ENCODE assay signal across 33 cellular contexts in the genomic region with DNA sequence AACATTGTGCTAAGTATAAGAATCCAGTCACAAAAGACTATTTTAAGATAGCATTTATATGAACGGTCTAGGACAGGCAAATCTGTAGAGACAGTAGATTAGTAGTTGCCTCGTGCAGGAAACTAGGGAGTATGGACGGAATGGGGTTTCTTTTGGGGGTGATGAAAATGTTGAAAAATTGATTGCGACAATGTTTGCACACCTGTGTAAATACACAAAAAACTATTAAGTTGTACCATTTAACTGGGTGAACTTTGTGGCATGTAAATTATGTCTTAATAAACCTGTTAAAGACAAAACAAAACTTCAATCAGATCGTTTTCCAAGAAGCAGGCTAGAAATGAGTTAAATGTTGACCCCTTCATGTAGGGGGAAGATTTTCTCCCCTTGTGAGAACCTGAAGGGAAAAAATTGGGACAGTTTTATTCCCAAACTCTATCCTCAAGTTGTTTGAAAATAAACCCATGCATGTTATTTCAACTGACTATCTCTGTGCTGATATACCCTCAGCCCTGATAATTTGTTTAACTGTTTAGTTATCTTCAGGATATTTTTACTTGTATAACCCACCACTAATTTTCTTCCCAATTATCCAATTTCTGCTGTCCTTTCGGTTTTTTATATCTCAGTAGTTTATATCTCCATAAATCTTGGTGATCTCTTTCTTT.
"Had no signal": no experiment of that assay in that cellular context is flagged by ENCODE, and none has a peak within 500 bp of the region (broad histone marks: within the 10 kb centered on the region; RNA-seq: fewer than 3 reads in every experiment).

No MANE protein-coding gene starts in this region.

- H3K4me1 ChIP-seq: colonic mucosa, esophagus squamous epithelium, parathyroid adenoma, suprapubic skin, transverse colon, upper lobe of right lung, uterus had no signal

- H3K9me3 ChIP-seq: colonic mucosa, esophagus squamous epithelium, heart right ventricle, neutrophil, suprapubic skin, transverse colon, upper lobe of right lung, uterus had no signal

- H3K27me3 ChIP-seq: colonic mucosa, esophagus squamous epithelium, heart right ventricle, neutrophil, suprapubic skin, transverse colon, upper lobe of right lung, uterus had no signal

- H3K4me3 Mint-ChIP-seq: dendritic cell treated with granulocyte-macrophage colony-stimulating factor and Interleukin-4, amounts not matched to agents 40 ng/mL and 50 ng/mL, for 4 days; effector memory CD8-positive, alpha-beta T cell; immature natural killer cell; memory B cell; natural killer cell; stimulated activated naive CD8-positive, alpha-beta T cell treated with anti-CD3 and anti-CD28 coated beads, Interleukin-15, amount 100 ng/mL, for 72 hours had no signal

- H3K9me3 Mint-ChIP-seq: effector memory CD8-positive, alpha-beta T cell; immature natural killer cell; natural killer cell had no signal

- ATAC-seq: effector memory CD8-positive, alpha-beta T cell; heart right ventricle; left colon; left ventricle myocardium superior; natural killer cell; sciatic nerve; stimulated activated naive CD8-positive, alpha-beta T cell treated with anti-CD3 and anti-CD28 coated beads, Interleukin-15, amount 100 ng/mL, for 72 hours; upper lobe of right lung had no signal

- H3K27ac ChIP-seq: colonic mucosa, esophagus squamous epithelium, heart right ventricle, neutrophil, parathyroid adenoma, suprapubic skin, transverse colon, upper lobe of right lung, uterus had no signal

- H3K4me2 ChIP-seq: smooth muscle cell had no signal

- DNase-seq: colonic mucosa; effector memory CD8-positive, alpha-beta T cell; erythroblast; esophagus squamous epithelium; foreskin melanocyte; glutamatergic neuron; heart right ventricle; hypothalamus; immature natural killer cell; islet precursor cell; kidney glomerular epithelial cell; left colon; left ventricle myocardium superior; natural killer cell; stimulated activated CD4-positive, alpha-beta T cell treated with anti-CD3 and anti-CD28 coated beads, Interleukin-12 subunit alpha, Interleukin-12 subunit beta, amount 100 ng/mL, for 4 hours; stimulated activated CD4-positive, alpha-beta T cell treated with anti-CD3 and anti-CD28 coated beads, Interleukin-1b, Interleukin-23, amount 100 ng/mL, for 48 hours; stimulated activated CD4-positive, alpha-beta T cell treated with anti-CD3 and anti-CD28 coated beads, Interleukin-4, amount 100 ng/mL, for 1 hour; stimulated activated CD8-positive, alpha-beta memory T cell treated with anti-CD3 and anti-CD28 coated beads, Interleukin-4, amount 100 ng/mL, for 48 hours; stimulated activated naive CD4-positive, alpha-beta T cell; stimulated activated naive CD8-positive, alpha-beta T cell treated with anti-CD3 and anti-CD28 coated beads, Interleukin-15, amount 100 ng/mL, for 72 hours; transverse colon; upper lobe of right lung; uterus had no signal

- H3K27me3 Mint-ChIP-seq: dendritic cell treated with granulocyte-macrophage colony-stimulating factor and Interleukin-4, amounts not matched to agents 40 ng/mL and 50 ng/mL, for 4 days; effector memory CD8-positive, alpha-beta T cell; memory B cell; progenitor cell of endocrine pancreas; stimulated activated naive CD8-positive, alpha-beta T cell treated with anti-CD3 and anti-CD28 coated beads, Interleukin-15, amount 100 ng/mL, for 72 hours had no signal

- H3K27ac Mint-ChIP-seq: dendritic cell treated with granulocyte-macrophage colony-stimulating factor and Interleukin-4, amounts not matched to agents 40 ng/mL and 50 ng/mL, for 4 days; effector memory CD8-positive, alpha-beta T cell; memory B cell; natural killer cell; progenitor cell of endocrine pancreas had no signal

- H3K9ac ChIP-seq: parathyroid adenoma had no signal

- H3K4me1 Mint-ChIP-seq: immature natural killer cell; memory B cell; stimulated activated naive CD8-positive, alpha-beta T cell treated with anti-CD3 and anti-CD28 coated beads, Interleukin-15, amount 100 ng/mL, for 72 hours had no signal

- FAIRE-seq: endometrium had no signal

- H3K4me3 ChIP-seq: colonic mucosa, esophagus squamous epithelium, heart right ventricle, lung, smooth muscle cell, suprapubic skin, transverse colon, upper lobe of right lung, uterus had no signal

- H3K79me2 ChIP-seq: parathyroid adenoma had no signal

- H2AFZ ChIP-seq: parathyroid adenoma had no signal

- H3K36me3 ChIP-seq: colonic mucosa, heart right ventricle, neutrophil, suprapubic skin, transverse colon, upper lobe of right lung, uterus had no signal
